In genomic region chr1:235597867-235598553, GRCh38 we compare ENCODE assay signal across 9 cellular contexts. TPM values are rescaled to one million over a fixed set of nuclear protein-coding genes. Genes with fewer than 3 reads are reported as not detected.
A peak's percentile ranks its signal among the peaks of the same experiment; 100 is the strongest.
DNase-seq lines count a peak whose midpoint lies in the region; ATAC-seq and TF ChIP-seq lines count a peak whose summit lies in the region.
"Had no signal": no experiment of that assay in that cellular context is flagged by ENCODE, and none has a peak within 500 bp of the region (broad histone marks: within the 10 kb centered on the region; RNA-seq: fewer than 3 reads in every experiment).

No MANE protein-coding gene starts in this region.

- H3K23ac ChIP-seq in H9 (ENCODE audit: insufficient read length, low read depth, low read length) = no peak overlapping the region

- no peak overlapping the region for H2BK5ac ChIP-seq in H9 (ENCODE audit: insufficient read length, low read length)

- H3K4me3 ChIP-seq in RWPE2 (ENCODE audit: severe bottlenecking) (no peak overlapping the region), foreskin fibroblast (ENCODE audit: low read depth in 1 of 2, low read length in 2 of 2) (no peak overlapping the region)

- H3K14ac ChIP-seq in H9 (ENCODE audit: insufficient read depth, low read length) = no peak overlapping the region

- H3K9ac ChIP-seq in H9 (ENCODE audit: extremely low read depth, insufficient read length, low read length) = no peak overlapping the region

- TF ChIP-seq CTCF in H9 (conservative IDR thresholded peaks at IDR 0.05) = peak; percentile 61
- TF ChIP-seq CTCF in RWPE2 (IDR thresholded peaks at IDR 0.05; ENCODE audit: poor library complexity, severe bottlenecking) = peak; percentile 4
- peak; percentile 46 for TF ChIP-seq CTCF in foreskin fibroblast (IDR thresholded peaks at IDR 0.05; ENCODE audit: low read depth, low read length)

- no CpG with 5 or more reads among the region's 7 CpGs for WGBS in H9 (ENCODE audit: extremely low coverage, insufficient read length, low lambda C conversion rate)

- no peaks in the 10 kb centered on the region for H3K27me3 Mint-ChIP-seq in H9 (ENCODE audit: low read depth)
- H3K27me3 Mint-ChIP-seq in activated CD4-positive, alpha-beta memory T cell treated with anti-CD3 and anti-CD28 coated beads for 36 hours = peaks cover 5% of the 10 kb centered on the region
- peaks cover 3% of the 10 kb centered on the region for H3K27me3 Mint-ChIP-seq in activated CD4-positive, alpha-beta T cell treated with anti-CD3 and anti-CD28 coated beads for 36 hours

- no peak overlapping the region for H3K18ac ChIP-seq in H9 (ENCODE audit: insufficient read length, low read depth, low read length)

- H2BK120ac ChIP-seq in H9 (ENCODE audit: low read depth, low read length, poor library complexity, severe bottlenecking) = no peak overlapping the region

- H3K27me3 ChIP-seq in H9 (ENCODE audit: insufficient read depth, low read length) (no peaks in the 10 kb centered on the region), RWPE2 (ENCODE audit: insufficient read depth, poor library complexity, severe bottlenecking) (no peaks in the 10 kb centered on the region)

- H3K79me2 ChIP-seq in H9 (ENCODE audit: insufficient read depth, low read length) = 0 out of 2 replicates have a peak, but pooled peaks cover 2% of the 10 kb centered on the region

- POLR2A ChIA-PET in activated CD4-positive, alpha-beta memory T cell treated with anti-CD3 and anti-CD28 coated beads for 36 hours (lab: Charles Lee) = no interaction called here
- POLR2A ChIA-PET in activated CD4-positive, alpha-beta T cell treated with anti-CD3 and anti-CD28 coated beads for 36 hours (lab: Charles Lee) = interaction anchor here (0.6 to 0.7 kb wide), 2 partner anchors 241 to 417 kb away, joined by 3 to 5 read pairs; no protein-coding TSS in a partner anchor

- H3K4me3 Mint-ChIP-seq in H9 = no peak overlapping the region
- no peak overlapping the region for H3K4me3 Mint-ChIP-seq in activated CD4-positive, alpha-beta memory T cell treated with anti-CD3 and anti-CD28 coated beads for 36 hours
- no peak overlapping the region for H3K4me3 Mint-ChIP-seq in activated CD4-positive, alpha-beta T cell treated with anti-CD3 and anti-CD28 coated beads for 36 hours

- H4K5ac ChIP-seq in H9 (ENCODE audit: insufficient read length, low read depth, low read length) = no peak overlapping the region

- H3K79me1 ChIP-seq in H9 (ENCODE audit: insufficient read depth, low read depth, low read length, poor library complexity, severe bottlenecking) = no peaks in the 10 kb centered on the region

- no peaks in the 10 kb centered on the region for H4K20me1 ChIP-seq in H9 (ENCODE audit: control insufficient read depth, insufficient read depth, insufficient read length)

- peaks cover 12% of the 10 kb centered on the region in 3 experiments for H3K36me3 Mint-ChIP-seq in H9 (ENCODE audit: insufficient read depth in 1 of 3, low read depth in 3 of 3)
- no peaks in the 10 kb centered on the region for H3K36me3 Mint-ChIP-seq in activated CD4-positive, alpha-beta memory T cell treated with anti-CD3 and anti-CD28 coated beads for 36 hours
- no peaks in the 10 kb centered on the region for H3K36me3 Mint-ChIP-seq in activated CD4-positive, alpha-beta T cell treated with anti-CD3 and anti-CD28 coated beads for 36 hours (ENCODE audit: low read depth)

- H3K27ac ChIP-seq in H9 (ENCODE audit: insufficient read length, low read depth, low read length) (no peak overlapping the region), RWPE2 (ENCODE audit: poor library complexity, severe bottlenecking) (no peak overlapping the region)

- peak; percentile 56; the same call in 1 of the 3 replicates for ATAC-seq in RWPE2 (ENCODE audit: low read depth)
- no peak for ATAC-seq in activated CD4-positive, alpha-beta T cell treated with anti-CD3 and anti-CD28 coated beads for 36 hours

- no peak overlapping the region for H4K8ac ChIP-seq in H9 (replicated peaks; ENCODE audit: insufficient read length, low read depth, low read length)

- peaks cover 2 to 11% of the 10 kb centered on the region in 2 experiments; a peak in 3 of 4 replicates for H3K4me1 Mint-ChIP-seq in H9
- peaks cover 9% of the 10 kb centered on the region for H3K4me1 Mint-ChIP-seq in activated CD4-positive, alpha-beta memory T cell treated with anti-CD3 and anti-CD28 coated beads for 36 hours (ENCODE audit: low read depth)
- peaks cover 7% of the 10 kb centered on the region for H3K4me1 Mint-ChIP-seq in activated CD4-positive, alpha-beta T cell treated with anti-CD3 and anti-CD28 coated beads for 36 hours

- CTCF ChIA-PET in activated CD4-positive, alpha-beta memory T cell treated with anti-CD3 and anti-CD28 coated beads for 36 hours (lab: Charles Lee) = interaction anchor here (0.6 to 1.3 kb wide), 6 partner anchors 28 to 457 kb away, joined by 3 to 6 read pairs (median 4); no protein-coding TSS in a partner anchor
- CTCF ChIA-PET in activated CD4-positive, alpha-beta T cell treated with anti-CD3 and anti-CD28 coated beads for 36 hours (lab: Charles Lee) = interaction anchor here (1.1 kb wide), 1 partner anchor 374 kb away, joined by 3 read pairs; no protein-coding TSS in a partner anchor

- no peak overlapping the region for H2AK5ac ChIP-seq in H9 (ENCODE audit: insufficient read length, low read length)

- H3K9me3 ChIP-seq in H9 (ENCODE audit: control insufficient read depth, low read depth, low read length) (no peaks in the 10 kb centered on the region), RWPE2 (ENCODE audit: severe bottlenecking) (no peaks in the 10 kb centered on the region)

- H3K56ac ChIP-seq in H9 (ENCODE audit: insufficient read length, low read depth, low read length) = no peak overlapping the region

- H3K4me2 ChIP-seq in H9 (ENCODE audit: insufficient read depth, insufficient read length, low read length) = no peak overlapping the region

- H2BK15ac ChIP-seq in H9 (ENCODE audit: low read depth, low read length) = no peak overlapping the region

- no peak overlapping the region for H3K4ac ChIP-seq in H9 (ENCODE audit: low read depth, low read length)

- no peak overlapping the region for H3K27ac Mint-ChIP-seq in H9
- no peak overlapping the region for H3K27ac Mint-ChIP-seq in activated CD4-positive, alpha-beta memory T cell treated with anti-CD3 and anti-CD28 coated beads for 36 hours
- H3K27ac Mint-ChIP-seq in activated CD4-positive, alpha-beta T cell treated with anti-CD3 and anti-CD28 coated beads for 36 hours = no peak overlapping the region

- intact Hi-C loops in activated CD4-positive, alpha-beta memory T cell treated with anti-CD3 and anti-CD28 coated beads for 36 hours (cut with micrococcal nuclease) = no loop called here
- intact Hi-C loops in activated CD4-positive, alpha-beta T cell treated with anti-CD3 and anti-CD28 coated beads for 36 hours (cut with DNase I, micrococcal nuclease) = no loop called here

- H2BK12ac ChIP-seq in H9 (ENCODE audit: insufficient read length, low read depth, low read length) = no peak overlapping the region

- H3K4me1 ChIP-seq in H9 (ENCODE audit: insufficient read depth, low read length) = no peaks in the 10 kb centered on the region
- H3K4me1 ChIP-seq in RWPE2 (ENCODE audit: insufficient read depth, poor library complexity, severe bottlenecking) = no peaks in the 10 kb centered on the region

- no peaks in the 10 kb centered on the region for H3K23me2 ChIP-seq in H9 (ENCODE audit: insufficient read length, low read depth, low read length, poor library complexity, severe bottlenecking)

- DNase-seq in ACHN (peak; percentile 61), H9 (no peak), RWPE2 (ENCODE audit: low spot score) (no peak), foreskin fibroblast (peak; percentile 40 to 67), midbrain (lab: John Stamatoyannopoulos, UW) (no peak), UCSD-AML1 (lab: John Stamatoyannopoulos, UW; ENCODE audit: unreplicated experiment) (no peak)
- DNase-seq in activated CD4-positive, alpha-beta memory T cell treated with anti-CD3 and anti-CD28 coated beads for 36 hours = no peak
- DNase-seq in activated CD4-positive, alpha-beta T cell treated with anti-CD3 and anti-CD28 coated beads for 36 hours = no peak
- DNase-seq: T-helper 1 cell had no signal

- no peaks in the 10 kb centered on the region for H3K36me3 ChIP-seq in RWPE2 (ENCODE audit: low read depth)

- H4K91ac ChIP-seq in H9 (ENCODE audit: insufficient read length, low read depth, low read length) = no peak overlapping the region

- in situ Hi-C loops in ACHN (cut with HindIII; ENCODE audit: low pct_ligation_motif_present, low pct_unique_long_range_greater_than_20kb, low sequenced_read_pairs) = no loop called here

- H3K9me3 Mint-ChIP-seq in H9 = no peaks in the 10 kb centered on the region; a peak in 1 of 5 replicates
- H3K9me3 Mint-ChIP-seq in activated CD4-positive, alpha-beta memory T cell treated with anti-CD3 and anti-CD28 coated beads for 36 hours = no peaks in the 10 kb centered on the region
- no peaks in the 10 kb centered on the region for H3K9me3 Mint-ChIP-seq in activated CD4-positive, alpha-beta T cell treated with anti-CD3 and anti-CD28 coated beads for 36 hours (ENCODE audit: low read depth)

- no peak overlapping the region for H2AFZ ChIP-seq in H9 (ENCODE audit: low read length)

- H2BK20ac ChIP-seq in H9 (ENCODE audit: low read depth, low read length, poor library complexity, severe bottlenecking) = no peak overlapping the region

- H3T11ph ChIP-seq in H9 (ENCODE audit: low read length) = no peak overlapping the region

RNA-seq across cellular contexts. Expression of gene GNG4, which starts 51.6 kb away (rescaled TPM):
- total RNA-seq in H9 (2021) = 32.2 and 34.4 TPM in 2 replicates
- total RNA-seq in activated CD4-positive, alpha-beta memory T cell treated with anti-CD3 and anti-CD28 coated beads for 36 hours = 1 to 10 TPM in 1 of 2 experiments, under 1 TPM in 1; 0.88 to 1.8 TPM
- total RNA-seq in activated CD4-positive, alpha-beta T cell treated with anti-CD3 and anti-CD28 coated beads for 36 hours = 1 to 10 TPM in 1 of 2 experiments, under 1 TPM in 1; 0.98 to 1.7 TPM

Comparison
In these comparisons a context has a peak if more than half of its experiments do, and no peak if none do; other contexts are left out.
1. DNase-seq: peak in ACHN (single experiment) and foreskin fibroblast (2 of 2); none in H9 (single experiment), RWPE2 (single experiment), midbrain (single experiment), UCSD-AML1 (single experiment), activated CD4-positive, alpha-beta memory T cell treated with anti-CD3 and anti-CD28 coated beads for 36 hours (single experiment) and activated CD4-positive, alpha-beta T cell treated with anti-CD3 and anti-CD28 coated beads for 36 hours (single experiment).
2. CTCF ChIP-seq: peak in every context shown above with its lines; median percentile 61 in H9; 46 in foreskin fibroblast; 4 in RWPE2.
3. RNA of gene GNG4, which starts 51.6 kb away (total RNA-seq): 32.2 to 34.4 TPM in H9; 0.88 to 1.8 TPM in activated CD4-positive, alpha-beta memory T cell treated with anti-CD3 and anti-CD28 coated beads for 36 hours and 0.98 to 1.7 TPM in activated CD4-positive, alpha-beta T cell treated with anti-CD3 and anti-CD28 coated beads for 36 hours; every median in the first group is over 10 times any median in the second.